2 cellular contexts compared by ENCODE assay signal in the genomic region with DNA sequence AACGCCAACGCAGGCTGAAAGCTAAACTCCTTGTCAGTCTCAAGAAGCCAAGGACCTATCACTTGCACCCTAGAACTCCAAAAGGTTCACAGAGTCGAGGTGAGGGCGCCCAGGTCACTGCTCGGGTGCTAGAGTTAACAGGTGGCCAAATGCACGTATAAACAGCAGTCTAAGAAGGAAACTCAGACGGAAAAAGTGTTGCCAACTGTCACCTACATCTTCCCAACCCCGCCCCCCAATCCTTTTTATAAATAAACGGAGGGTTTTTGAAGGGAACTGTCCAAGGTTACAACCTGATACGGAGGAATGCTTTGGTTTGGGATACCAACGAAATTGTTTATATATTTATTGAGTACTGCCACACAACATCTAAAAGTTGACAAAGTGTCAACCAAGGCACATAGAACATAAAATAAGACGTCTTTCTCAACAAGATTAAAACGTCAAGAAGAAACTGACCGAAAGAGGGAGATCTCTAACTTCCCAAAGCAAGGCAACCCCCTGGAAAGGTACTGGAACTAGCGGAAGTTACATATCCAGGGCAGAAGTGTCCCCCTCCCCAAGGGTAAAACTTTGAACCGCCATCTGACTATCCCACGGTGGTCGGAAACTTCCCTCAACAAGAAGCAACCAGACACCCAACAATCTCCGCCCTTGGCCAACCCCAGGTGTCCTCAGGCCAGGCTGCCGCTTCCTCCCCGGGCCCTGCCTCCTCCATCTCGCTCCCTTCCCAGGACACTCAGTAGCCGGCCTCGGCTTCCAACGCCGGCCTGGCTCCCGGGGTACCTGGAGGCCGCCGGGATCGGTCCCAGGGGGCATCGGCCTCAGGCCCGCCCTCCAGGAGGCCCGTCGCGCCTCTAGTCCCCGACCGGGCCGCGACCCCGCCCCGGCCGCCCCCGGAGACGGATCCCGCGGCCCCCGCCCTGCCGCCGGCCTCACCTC.
A peak's percentile ranks its signal among the peaks of the same experiment; 100 is the strongest.
TF ChIP-seq lines count a peak whose summit lies in the region.

No MANE protein-coding gene starts in this region.

TF ChIP-seq in PFSK-1, 5 proteins besides CTCF, POLR2A, EP300 and RAD21 (continued from another document):
- TF ChIP-seq SIN3A (IDR thresholded peaks at IDR 0.05; ENCODE audit: borderline replicate concordance, insufficient read depth, low read length): peak; percentile 67; the same call in 1 of the 2 replicates
- TF ChIP-seq TAF1 (IDR thresholded peaks at IDR 0.05; ENCODE audit: borderline replicate concordance, insufficient read depth, low read length): no peak
- TF ChIP-seq, protein P1, sequence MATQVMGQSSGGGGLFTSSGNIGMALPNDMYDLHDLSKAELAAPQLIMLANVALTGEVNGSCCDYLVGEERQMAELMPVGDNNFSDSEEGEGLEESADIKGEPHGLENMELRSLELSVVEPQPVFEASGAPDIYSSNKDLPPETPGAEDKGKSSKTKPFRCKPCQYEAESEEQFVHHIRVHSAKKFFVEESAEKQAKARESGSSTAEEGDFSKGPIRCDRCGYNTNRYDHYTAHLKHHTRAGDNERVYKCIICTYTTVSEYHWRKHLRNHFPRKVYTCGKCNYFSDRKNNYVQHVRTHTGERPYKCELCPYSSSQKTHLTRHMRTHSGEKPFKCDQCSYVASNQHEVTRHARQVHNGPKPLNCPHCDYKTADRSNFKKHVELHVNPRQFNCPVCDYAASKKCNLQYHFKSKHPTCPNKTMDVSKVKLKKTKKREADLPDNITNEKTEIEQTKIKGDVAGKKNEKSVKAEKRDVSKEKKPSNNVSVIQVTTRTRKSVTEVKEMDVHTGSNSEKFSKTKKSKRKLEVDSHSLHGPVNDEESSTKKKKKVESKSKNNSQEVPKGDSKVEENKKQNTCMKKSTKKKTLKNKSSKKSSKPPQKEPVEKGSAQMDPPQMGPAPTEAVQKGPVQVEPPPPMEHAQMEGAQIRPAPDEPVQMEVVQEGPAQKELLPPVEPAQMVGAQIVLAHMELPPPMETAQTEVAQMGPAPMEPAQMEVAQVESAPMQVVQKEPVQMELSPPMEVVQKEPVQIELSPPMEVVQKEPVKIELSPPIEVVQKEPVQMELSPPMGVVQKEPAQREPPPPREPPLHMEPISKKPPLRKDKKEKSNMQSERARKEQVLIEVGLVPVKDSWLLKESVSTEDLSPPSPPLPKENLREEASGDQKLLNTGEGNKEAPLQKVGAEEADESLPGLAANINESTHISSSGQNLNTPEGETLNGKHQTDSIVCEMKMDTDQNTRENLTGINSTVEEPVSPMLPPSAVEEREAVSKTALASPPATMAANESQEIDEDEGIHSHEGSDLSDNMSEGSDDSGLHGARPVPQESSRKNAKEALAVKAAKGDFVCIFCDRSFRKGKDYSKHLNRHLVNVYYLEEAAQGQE (IDR thresholded peaks at IDR 0.05; ENCODE audit: insufficient read depth in 1 of 2, low read depth in 2 of 2, low read length in 2 of 2): peak; percentile 64 to 89

TF ChIP-seq in neural cell, 6 proteins besides CTCF, POLR2A, EP300 and RAD21 (continued from another document):
- TF ChIP-seq, protein P1 (IDR thresholded peaks at IDR 0.05; ENCODE audit: borderline replicate concordance): no peak
- TF ChIP-seq EZH2 (IDR thresholded peaks at IDR 0.05; ENCODE audit: borderline replicate concordance, insufficient read depth, low read length, poor library complexity, severe bottlenecking) (no peak), TAF1 (IDR thresholded peaks at IDR 0.05; ENCODE audit: low read depth) (no peak), MXI1 (conservative IDR thresholded peaks at IDR 0.05; ENCODE audit: poor library complexity, severe bottlenecking) (no peak)
